In genomic region chr19:21614776-21615175, GRCh38 we compare ENCODE assay signal across 2 cellular contexts.
DNase-seq lines count a peak whose midpoint lies in the region; ATAC-seq, FAIRE-seq and TF ChIP-seq lines count a peak whose summit lies in the region.
"Not testable (repeated sequence)": the region's sequence is repeated elsewhere in the genome, so short reads cannot be mapped to it uniquely, and the experiment has no call there.

No MANE protein-coding gene starts in this region.

- not testable (repeated sequence) for FAIRE-seq in K562 (lab: Jason Lieb, UNC); kidney (lab: Jason Lieb, UNC)

- not testable (repeated sequence) for BruUV-seq in K562 (replicated peaks; lab: Mats Ljungman, UMichigan)

- H3K9me1 ChIP-seq in K562 (ENCODE audit: control insufficient read depth, insufficient read depth, low read length): not testable (repeated sequence)

- H3K36me3 ChIP-seq in K562 (ENCODE audit: control insufficient read depth, insufficient read depth, low read length); kidney (ENCODE audit: control insufficient read depth in 1 of 2, insufficient read depth in 2 of 2, low read length in 2 of 2): not testable (repeated sequence)

- H3K4me1 ChIP-seq in K562 (replicated peaks in 1 of 2; ENCODE audit: control insufficient read depth in 2 of 2, insufficient read depth in 2 of 2, low read length in 2 of 2): peaks cover 0 to 30% of the 10 kb centered on the region in 2 experiments
- not testable (repeated sequence) for H3K4me1 ChIP-seq in kidney (ENCODE audit: control insufficient read depth in 1 of 2, insufficient read depth in 1 of 2, low read depth in 1 of 2, low read length in 2 of 2)

- not testable (repeated sequence) for H3K9me3 ChIP-seq in K562 (replicated peaks; ENCODE audit: control insufficient read depth, insufficient read depth, low read depth, low read length); kidney (ENCODE audit: control insufficient read depth in 1 of 2, low read length in 2 of 2)

- in situ Hi-C loops in K562 (cut with MboI): not testable (repeated sequence)

- not testable (repeated sequence) for TF ChIP-seq CTCF in K562 (IDR thresholded peaks at IDR 0.05 in 2 of 3, conservative IDR thresholded peaks at IDR 0.05 in 1 of 3; ENCODE audit: insufficient read depth in 2 of 3, low read depth in 1 of 3, low read length in 3 of 3); kidney (IDR thresholded peaks at IDR 0.05; ENCODE audit: borderline replicate concordance, extremely low read depth, insufficient read depth)

- not testable (repeated sequence) for H3K4me3 ChIP-seq in K562; kidney (ENCODE audit: low read length in 2 of 2)

- H2AFZ ChIP-seq in K562 (ENCODE audit: low read depth, low read length): not testable (repeated sequence)

- not testable (repeated sequence) for DNase-seq in K562 (ENCODE audit: extremely low read depth in 1 of 4, low spot score in 3 of 4)
- DNase-seq in kidney: peak; percentile 67

- not testable (repeated sequence) for H3K79me2 ChIP-seq in K562 (ENCODE audit: control insufficient read depth, insufficient read depth, low read length)

- POLR2A ChIA-PET in K562 (lab: Yijun Ruan, JAX): not testable (repeated sequence)

- intact Hi-C loops in K562 (cut with micrococcal nuclease): loop anchor here (5.0 kb wide), 1 partner anchor 157 kb away; no protein-coding TSS in a partner anchor
- intact Hi-C loops in kidney (cut with DNase I): not testable (repeated sequence)

- H4K20me1 ChIP-seq in K562 (replicated peaks; ENCODE audit: control insufficient read depth, insufficient read depth, low read length): not testable (repeated sequence)

- not testable (repeated sequence) for TF ChIP-seq POLR2A in K562 (conservative IDR thresholded peaks at IDR 0.05)

- not testable (repeated sequence) for H3K27ac ChIP-seq in K562 (ENCODE audit: extremely low read depth, low read depth, low read length); kidney (ENCODE audit: low read depth in 2 of 2, low read length in 2 of 2)

- TF ChIP-seq RAD21 in K562 (CRISPR knock-in tag; conservative IDR thresholded peaks at IDR 0.05 in 1 of 2, IDR thresholded peaks at IDR 0.05 in 1 of 2): not testable (repeated sequence)

- TF ChIP-seq EP300 in K562 (IDR thresholded peaks at IDR 0.05; ENCODE audit: low read length): not testable (repeated sequence)

- WGBS in K562 (ENCODE audit: insufficient coverage, low coverage, missing lambda C conversion rate): 90% methylated on average over 4 of the region's 19 CpGs

- not testable (repeated sequence) for H3K4me2 ChIP-seq in K562 (ENCODE audit: insufficient read depth, low read length)

- not testable (repeated sequence) for H3K27me3 ChIP-seq in K562 (ENCODE audit: control insufficient read depth in 2 of 2, insufficient read depth in 2 of 2, low read length in 2 of 2)

- H3K9ac ChIP-seq in K562 (ENCODE audit: insufficient read depth in 1 of 2, low read depth in 2 of 2, low read length in 2 of 2); kidney (ENCODE audit: low read length in 2 of 2): not testable (repeated sequence)

- not testable (repeated sequence) for ATAC-seq in K562

- CTCF ChIA-PET in K562 (lab: Yijun Ruan, JAX; ENCODE audit: low intra/inter-chr PET ratio): not testable (repeated sequence)

TF ChIP-seq in K562, 482 proteins besides CTCF, POLR2A, EP300 and RAD21:
- TF ChIP-seq ZNF592 (IDR thresholded peaks at IDR 0.05): peak; percentile 24; the same call in 1 of the 2 replicates
